In the genomic region with DNA sequence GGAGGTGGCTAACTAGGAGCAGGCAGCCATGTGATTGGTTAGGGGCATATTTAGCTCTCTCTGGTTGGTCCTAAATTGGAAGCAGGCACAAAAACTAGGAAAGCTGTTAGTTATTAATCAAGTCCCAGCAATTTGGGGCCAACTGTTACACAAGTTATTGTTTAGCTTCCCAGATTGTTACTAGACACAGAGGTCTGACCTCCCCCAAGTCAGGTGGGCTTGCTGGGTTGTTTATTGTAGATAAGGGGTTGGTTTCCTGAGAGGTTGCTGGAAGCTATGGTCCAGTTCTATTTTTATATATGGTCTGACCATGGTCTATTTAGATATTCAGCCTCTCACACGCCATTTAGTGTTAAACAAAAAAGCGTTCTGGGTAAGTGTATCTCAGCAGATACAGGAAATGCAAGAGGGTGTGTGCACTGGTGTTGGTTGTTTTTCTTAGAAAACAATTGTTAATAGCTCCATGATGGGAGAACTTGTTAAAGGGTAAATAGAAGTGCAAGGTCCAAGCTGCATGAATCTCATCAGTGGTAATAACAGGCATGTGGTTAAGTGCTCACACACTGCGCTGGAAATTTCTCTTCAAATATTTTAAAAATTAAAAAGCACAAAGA, we compare ENCODE assay signal across 30 cellular contexts.
DNase-seq lines count a peak whose midpoint lies in the region; ATAC-seq lines count a peak whose summit lies in the region.
"Had no signal": no experiment of that assay in that cellular context is flagged by ENCODE, and none has a peak within 500 bp of the region (broad histone marks: within the 10 kb centered on the region; RNA-seq: fewer than 3 reads in every experiment).

No MANE protein-coding gene starts in this region.

- ATAC-seq in natural killer cell treated with Interleukin-12 subunit alpha and Interleukin-12 subunit beta and Interleukin-15 and Interleukin-18, amount 100 ng/mL, for 72 hours: no peak
- ATAC-seq in HG03457 (IDR thresholded peaks at IDR 0.05; ENCODE audit: unreplicated experiment): no peak
- ATAC-seq: foreskin keratinocyte; pancreas; stimulated activated naive B cell treated with anti-CD40 and anti-IgM and Interleukin-4, amounts not matched to agents 10 μg/mL and 1 μg/mL and 100 μg/mL, for 72 hours; upper lobe of right lung; WTC11 had no signal

- intact Hi-C loops in activated T-helper 1 cell treated with anti-CD3 and anti-CD28 coated beads, Interleukin-12 subunit alpha, Interleukin-12 subunit beta, Interleukin-2, Interleukin-4 antibody, amounts not matched to agents 30 ng/mL and 10 ng/mL and 1 ng/mL, durations not matched to agents 14 hours and 24 hours and 36 hours (cut with micrococcal nuclease): no loop called here

- H3K27me3 Mint-ChIP-seq in T-helper 1 cell treated with Interleukin-12 subunit alpha and Interleukin-12 subunit beta and Interleukin-4 antibody, amounts not matched to agents 30 μg/mL and 1 μg/mL, for 36 hours (ENCODE audit: low read depth): no peaks in the 10 kb centered on the region
- H3K27me3 Mint-ChIP-seq in activated T-helper 1 cell treated with anti-CD3 and anti-CD28 coated beads, Interleukin-12 subunit alpha, Interleukin-12 subunit beta, Interleukin-2, Interleukin-4 antibody, amounts not matched to agents 30 ng/mL and 10 ng/mL and 1 ng/mL, durations not matched to agents 14 hours and 24 hours and 36 hours (ENCODE audit: insufficient read depth): peaks cover 1% of the 10 kb centered on the region
- H3K27me3 Mint-ChIP-seq in natural killer cell treated with Interleukin-12 subunit alpha and Interleukin-12 subunit beta and Interleukin-15 and Interleukin-18, amount 100 ng/mL, for 72 hours: no peaks in the 10 kb centered on the region
- H3K27me3 Mint-ChIP-seq: activated CD4-positive, alpha-beta T cell treated with anti-CD3 and anti-CD28 coated beads, Interleukin-2, amount 10 ng/mL, durations not matched to agents 24 days and 14 days; dendritic cell treated with granulocyte-macrophage colony-stimulating factor and Interleukin-4, amounts not matched to agents 40 ng/mL and 50 ng/mL, for 4 days had no signal

- DNase-seq in T-helper 1 cell (no peak), NCI-H1417 (lab: John Stamatoyannopoulos, UW) (peak in 2 of 3 experiments; percentile 78 to 93), NCI-H2171 (lab: John Stamatoyannopoulos, UW) (no peak), epidermal melanocyte (ENCODE audit: insufficient read length, low spot score) (no peak)
- no peak for DNase-seq in activated T-helper 1 cell treated with anti-CD3 and anti-CD28 coated beads, Interleukin-12 subunit alpha, Interleukin-12 subunit beta, Interleukin-2, Interleukin-4 antibody, amounts not matched to agents 30 ng/mL and 10 ng/mL and 1 ng/mL, durations not matched to agents 14 hours and 24 hours and 36 hours (ENCODE audit: low spot score)
- DNase-seq in natural killer cell treated with Interleukin-12 subunit alpha and Interleukin-12 subunit beta and Interleukin-15 and Interleukin-18, amount 100 ng/mL, for 72 hours (ENCODE audit: low spot score): no peak
- DNase-seq: activated CD4-positive, alpha-beta T cell treated with anti-CD3 and anti-CD28 coated beads, Interleukin-2, amount 10 ng/mL, durations not matched to agents 24 days and 14 days; activated naive CD4-positive, alpha-beta T cell; activated T-cell treated with anti-CD3 and anti-CD28 coated beads, Interleukin-2, amount 50 U/mL, for 48 hours; Calu3; central memory CD4-positive, alpha-beta T cell; DMS79; foreskin keratinocyte; GOT3; HFFc6; NCI-H1092 treated with DMSO at 0.1 percent for 48 hours; NCI-H187 treated with DMSO at 0.1 percent for 48 hours; NCI-H526; pancreas; Peyer's patch; SHP77; stimulated activated naive B cell treated with anti-CD40 and anti-IgM and Interleukin-4, amounts not matched to agents 10 μg/mL and 1 μg/mL and 100 μg/mL, for 72 hours; T1000; upper lobe of right lung had no signal

- H3K4me3 Mint-ChIP-seq in T-helper 1 cell treated with Interleukin-12 subunit alpha and Interleukin-12 subunit beta and Interleukin-4 antibody, amounts not matched to agents 30 μg/mL and 1 μg/mL, for 36 hours: no peak overlapping the region
- no peak overlapping the region for H3K4me3 Mint-ChIP-seq in activated T-helper 1 cell treated with anti-CD3 and anti-CD28 coated beads, Interleukin-12 subunit alpha, Interleukin-12 subunit beta, Interleukin-2, Interleukin-4 antibody, amounts not matched to agents 30 ng/mL and 10 ng/mL and 1 ng/mL, durations not matched to agents 14 hours and 24 hours and 36 hours
- H3K4me3 Mint-ChIP-seq in natural killer cell treated with Interleukin-12 subunit alpha and Interleukin-12 subunit beta and Interleukin-15 and Interleukin-18, amount 100 ng/mL, for 72 hours: peak overlapping the region; percentile 28
- H3K4me3 Mint-ChIP-seq: CD14-positive monocyte; dendritic cell treated with granulocyte-macrophage colony-stimulating factor and Interleukin-4, amounts not matched to agents 40 ng/mL and 50 ng/mL, for 4 days; HFFc6; neural crest cell; stimulated activated naive B cell treated with anti-CD40 and anti-IgM and Interleukin-4, amounts not matched to agents 10 μg/mL and 1 μg/mL and 100 μg/mL, for 72 hours; WTC11 had no signal

- H3K27ac Mint-ChIP-seq in T-helper 1 cell treated with Interleukin-12 subunit alpha and Interleukin-12 subunit beta and Interleukin-4 antibody, amounts not matched to agents 30 μg/mL and 1 μg/mL, for 36 hours: peak overlapping the region; percentile 12
- H3K27ac Mint-ChIP-seq in activated T-helper 1 cell treated with anti-CD3 and anti-CD28 coated beads, Interleukin-12 subunit alpha, Interleukin-12 subunit beta, Interleukin-2, Interleukin-4 antibody, amounts not matched to agents 30 ng/mL and 10 ng/mL and 1 ng/mL, durations not matched to agents 14 hours and 24 hours and 36 hours: peak overlapping the region; percentile 40
- peak overlapping the region in 1 of 2 donors; percentile 63 for H3K27ac Mint-ChIP-seq in natural killer cell treated with Interleukin-12 subunit alpha and Interleukin-12 subunit beta and Interleukin-15 and Interleukin-18, amount 100 ng/mL, for 72 hours
- H3K27ac Mint-ChIP-seq: activated CD4-positive, alpha-beta T cell treated with anti-CD3 and anti-CD28 coated beads, Interleukin-2, amount 10 ng/mL, durations not matched to agents 24 days and 14 days; CD14-positive monocyte; dendritic cell treated with granulocyte-macrophage colony-stimulating factor and Interleukin-4, amounts not matched to agents 40 ng/mL and 50 ng/mL, for 4 days; HFFc6; stimulated activated naive B cell treated with anti-CD40 and anti-IgM and Interleukin-4, amounts not matched to agents 10 μg/mL and 1 μg/mL and 100 μg/mL, for 72 hours; WTC11 had no signal

- H3K4me1 Mint-ChIP-seq in T-helper 1 cell treated with Interleukin-12 subunit alpha and Interleukin-12 subunit beta and Interleukin-4 antibody, amounts not matched to agents 30 μg/mL and 1 μg/mL, for 36 hours (ENCODE audit: low read depth): peaks cover 3% of the 10 kb centered on the region
- H3K4me1 Mint-ChIP-seq in activated T-helper 1 cell treated with anti-CD3 and anti-CD28 coated beads, Interleukin-12 subunit alpha, Interleukin-12 subunit beta, Interleukin-2, Interleukin-4 antibody, amounts not matched to agents 30 ng/mL and 10 ng/mL and 1 ng/mL, durations not matched to agents 14 hours and 24 hours and 36 hours (ENCODE audit: low read depth): peaks cover 4% of the 10 kb centered on the region
- peaks cover 0 to 25% of the 10 kb centered on the region in 2 donors for H3K4me1 Mint-ChIP-seq in natural killer cell treated with Interleukin-12 subunit alpha and Interleukin-12 subunit beta and Interleukin-15 and Interleukin-18, amount 100 ng/mL, for 72 hours (ENCODE audit: low read depth in 2 of 2)
- H3K4me1 Mint-ChIP-seq: activated CD4-positive, alpha-beta T cell treated with anti-CD3 and anti-CD28 coated beads, Interleukin-2, amount 10 ng/mL, durations not matched to agents 24 days and 14 days; CD14-positive monocyte; stimulated activated naive B cell treated with anti-CD40 and anti-IgM and Interleukin-4, amounts not matched to agents 10 μg/mL and 1 μg/mL and 100 μg/mL, for 72 hours; WTC11 had no signal

- H3K36me3 Mint-ChIP-seq in T-helper 1 cell treated with Interleukin-12 subunit alpha and Interleukin-12 subunit beta and Interleukin-4 antibody, amounts not matched to agents 30 μg/mL and 1 μg/mL, for 36 hours (ENCODE audit: low read depth): no peaks in the 10 kb centered on the region
- no peaks in the 10 kb centered on the region for H3K36me3 Mint-ChIP-seq in activated T-helper 1 cell treated with anti-CD3 and anti-CD28 coated beads, Interleukin-12 subunit alpha, Interleukin-12 subunit beta, Interleukin-2, Interleukin-4 antibody, amounts not matched to agents 30 ng/mL and 10 ng/mL and 1 ng/mL, durations not matched to agents 14 hours and 24 hours and 36 hours (ENCODE audit: low read depth)
- H3K36me3 Mint-ChIP-seq in natural killer cell treated with Interleukin-12 subunit alpha and Interleukin-12 subunit beta and Interleukin-15 and Interleukin-18, amount 100 ng/mL, for 72 hours: no peaks in the 10 kb centered on the region
- H3K36me3 Mint-ChIP-seq: CD14-positive monocyte; stimulated activated naive B cell treated with anti-CD40 and anti-IgM and Interleukin-4, amounts not matched to agents 10 μg/mL and 1 μg/mL and 100 μg/mL, for 72 hours; WTC11 had no signal

- no peaks in the 10 kb centered on the region for H3K9me3 Mint-ChIP-seq in T-helper 1 cell treated with Interleukin-12 subunit alpha and Interleukin-12 subunit beta and Interleukin-4 antibody, amounts not matched to agents 30 μg/mL and 1 μg/mL, for 36 hours
- no peaks in the 10 kb centered on the region for H3K9me3 Mint-ChIP-seq in activated T-helper 1 cell treated with anti-CD3 and anti-CD28 coated beads, Interleukin-12 subunit alpha, Interleukin-12 subunit beta, Interleukin-2, Interleukin-4 antibody, amounts not matched to agents 30 ng/mL and 10 ng/mL and 1 ng/mL, durations not matched to agents 14 hours and 24 hours and 36 hours
- peaks cover 4% of the 10 kb centered on the region for H3K9me3 Mint-ChIP-seq in natural killer cell treated with Interleukin-12 subunit alpha and Interleukin-12 subunit beta and Interleukin-15 and Interleukin-18, amount 100 ng/mL, for 72 hours
- H3K9me3 Mint-ChIP-seq: activated CD4-positive, alpha-beta T cell treated with anti-CD3 and anti-CD28 coated beads, Interleukin-2, amount 10 ng/mL, durations not matched to agents 24 days and 14 days; HFFc6; stimulated activated naive B cell treated with anti-CD40 and anti-IgM and Interleukin-4, amounts not matched to agents 10 μg/mL and 1 μg/mL and 100 μg/mL, for 72 hours had no signal

Comparison
In these comparisons a context has a peak if more than half of its experiments do, and no peak if none do; other contexts are left out.
1. DNase-seq: peak in NCI-H1417 (2 of 3); none in T-helper 1 cell (0 of 5), activated T-helper 1 cell treated with anti-CD3 and anti-CD28 coated beads, Interleukin-12 subunit alpha, Interleukin-12 subunit beta, Interleukin-2, Interleukin-4 antibody, amounts not matched to agents 30 ng/mL and 10 ng/mL and 1 ng/mL, durations not matched to agents 14 hours and 24 hours and 36 hours (single experiment), natural killer cell treated with Interleukin-12 subunit alpha and Interleukin-12 subunit beta and Interleukin-15 and Interleukin-18, amount 100 ng/mL, for 72 hours (single experiment), NCI-H2171 (single experiment) and epidermal melanocyte (single experiment).